Comparison of ENCODE assay signal across 16 cellular contexts in the genomic region with DNA sequence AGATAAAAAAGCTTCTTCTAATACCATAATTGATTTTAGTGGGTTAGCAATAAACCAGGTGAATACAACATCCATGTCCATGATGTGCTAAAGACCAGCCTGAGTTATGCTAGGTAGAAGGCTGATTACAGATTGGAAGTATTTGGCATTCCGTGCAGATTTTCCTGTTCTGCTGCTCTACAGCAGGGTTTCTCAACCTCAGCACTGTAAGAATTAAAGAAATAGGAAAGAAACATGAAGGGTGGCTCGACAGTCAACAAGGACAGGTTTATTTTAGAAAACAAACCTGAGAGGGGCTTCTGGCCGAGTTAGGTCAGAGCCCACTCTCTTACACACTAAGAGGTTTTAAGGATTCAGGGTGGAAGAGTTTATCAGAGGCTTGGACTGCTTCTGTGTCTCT. TPM values are rescaled to one million over a fixed set of nuclear protein-coding genes. Genes with fewer than 3 reads are reported as not detected.
DNase-seq lines count a peak whose midpoint lies in the region; ATAC-seq, FAIRE-seq and TF ChIP-seq lines count a peak whose summit lies in the region.
"Had no signal": no experiment of that assay in that cellular context is flagged by ENCODE, and none has a peak within 500 bp of the region (broad histone marks: within the 10 kb centered on the region; RNA-seq: fewer than 3 reads in every experiment).

No MANE protein-coding gene starts in this region.

- H3K27me3 ChIP-seq in HepG2 (ENCODE audit: control insufficient read depth in 1 of 2, insufficient read depth in 2 of 2, low read length in 2 of 2) (no peaks in the 10 kb centered on the region), right lobe of liver (no peaks in the 10 kb centered on the region), left lung (no peaks in the 10 kb centered on the region), thyroid gland (no peaks in the 10 kb centered on the region)
- H3K27me3 ChIP-seq: BLaER1 had no signal

- 0% methylated on average over 3 of the region's 3 CpGs for WGBS in HepG2 (ENCODE audit: low lambda C conversion rate)
- 85% methylated on average over 2 of the region's 3 CpGs for WGBS in right lobe of liver (ENCODE audit: insufficient coverage, low coverage, low lambda C conversion rate, missing lambda C conversion rate)
- WGBS in thyroid gland, 2 donors, result 42 to 44% methylated on average over 3 of the region's 3 CpGs

- in situ Hi-C loops in HepG2 (cut with HindIII; ENCODE audit: extremely low pct_ligation_motif_present, low pct_unique_long_range_greater_than_20kb), result no loop called here

- DNase-seq in HepG2 (ENCODE audit: low spot score) (no peak), right lobe of liver (no peak), left lung (no peak), thyroid gland (peak in 1 of 2 donors; percentile 12), posterior cingulate gyrus (no peak), D721Med (ENCODE audit: insufficient read length, low spot score) (no peak), NCI-H1105 (lab: John Stamatoyannopoulos, UW) (no peak)
- DNase-seq: AML-193; Caco-2; CD8-positive, alpha-beta memory T cell; GOT3; H9; KBM-7 had no signal

- TF ChIP-seq EP300 in HepG2 (IDR thresholded peaks at IDR 0.05; ENCODE audit: low read depth in 2 of 2, low read length in 2 of 2) (no peak), HepG2 (CRISPR knock-in tag; IDR thresholded peaks at IDR 0.05; ENCODE audit: borderline replicate concordance) (no peak)

- intact Hi-C loops in HepG2 (cut with micrococcal nuclease; ENCODE audit: unreplicated experiment), result no loop called here
- intact Hi-C loops in right lobe of liver (cut with DNase I), result no loop called here
- intact Hi-C loops in left lung (cut with DNase I), result no loop called here
- intact Hi-C loops in thyroid gland (cut with DNase I), result no loop called here
- intact Hi-C loops in posterior cingulate gyrus (cut with DNase I), result no loop called here

- BruUV-seq in HepG2 (replicated peaks; lab: Mats Ljungman, UMichigan), result no TSS peak

- H2AFZ ChIP-seq in HepG2 (ENCODE audit: low read length), result no peak overlapping the region

- H3K9ac ChIP-seq in HepG2 (ENCODE audit: insufficient read depth, low read depth, low read length), result no peak overlapping the region
- H3K9ac ChIP-seq: BLaER1 had no signal

- no peaks in the 10 kb centered on the region for H3K9me3 ChIP-seq in HepG2 (ENCODE audit: low read length)
- no peaks in the 10 kb centered on the region for H3K9me3 ChIP-seq in right lobe of liver
- no peaks in the 10 kb centered on the region for H3K9me3 ChIP-seq in left lung
- no peaks in the 10 kb centered on the region for H3K9me3 ChIP-seq in thyroid gland
- H3K9me3 ChIP-seq: BLaER1, Caco-2 had no signal

- H3K36me3 ChIP-seq in HepG2 (replicated peaks in 1 of 2; ENCODE audit: control insufficient read depth in 1 of 2, insufficient read depth in 2 of 2, low read length in 2 of 2) (no peaks in the 10 kb centered on the region), right lobe of liver (no peaks in the 10 kb centered on the region), left lung (no peaks in the 10 kb centered on the region), thyroid gland (no peaks in the 10 kb centered on the region)
- H3K36me3 ChIP-seq: BLaER1 had no signal

- CTCF ChIA-PET in HepG2 (lab: Yijun Ruan, JAX; ENCODE audit: low intra/inter-chr PET ratio, low total read pairs), result no interaction called here

- TF ChIP-seq CTCF in HepG2 (CRISPR knock-in tag; IDR thresholded peaks at IDR 0.05) (no peak), right lobe of liver (IDR thresholded peaks at IDR 0.05) (no peak), left lung (IDR thresholded peaks at IDR 0.05) (no peak), thyroid gland (IDR thresholded peaks at IDR 0.05) (no peak), D721Med (IDR thresholded peaks at IDR 0.05; ENCODE audit: insufficient read depth, missing control alignments) (no peak)

- no peak overlapping the region for H3K4me3 ChIP-seq in HepG2 (replicated peaks in 1 of 3; ENCODE audit: insufficient read depth in 1 of 3, low read depth in 2 of 3, low read length in 3 of 3)
- H3K4me3 ChIP-seq in right lobe of liver, result no peak overlapping the region
- no peak overlapping the region for H3K4me3 ChIP-seq in left lung
- H3K4me3 ChIP-seq in thyroid gland (replicated peaks in 1 of 3), result no peak overlapping the region
- H3K4me3 ChIP-seq: BLaER1 had no signal

- no peak overlapping the region for H3K4me2 ChIP-seq in HepG2 (ENCODE audit: low read depth, low read length)
- H3K4me2 ChIP-seq: BLaER1 had no signal

- peaks cover 9% of the 10 kb centered on the region; the same call in 1 of the 2 replicates for H3K4me1 ChIP-seq in HepG2 (ENCODE audit: insufficient read depth, low read length)
- H3K4me1 ChIP-seq in right lobe of liver, result no peaks in the 10 kb centered on the region
- no peaks in the 10 kb centered on the region for H3K4me1 ChIP-seq in left lung
- peaks cover 11 to 20% of the 10 kb centered on the region in 2 donors for H3K4me1 ChIP-seq in thyroid gland
- H3K4me1 ChIP-seq: BLaER1, Caco-2 had no signal

- no peaks in the 10 kb centered on the region for H4K20me1 ChIP-seq in HepG2 (ENCODE audit: insufficient read depth, low read length)
- H4K20me1 ChIP-seq: BLaER1 had no signal

- no peak for ATAC-seq in HepG2
- ATAC-seq in right lobe of liver, result no peak
- ATAC-seq in left lung, result peak; percentile 64

- TF ChIP-seq POLR2A in HepG2 (IDR thresholded peaks at IDR 0.05; ENCODE audit: insufficient read depth in 1 of 2, low read depth in 2 of 2, low read length in 2 of 2), result no peak
- TF ChIP-seq POLR2A in right lobe of liver (IDR thresholded peaks at IDR 0.05), result no peak
- no peak for TF ChIP-seq POLR2A in thyroid gland (IDR thresholded peaks at IDR 0.05)

- POLR2A ChIA-PET in HepG2 (lab: Yijun Ruan, JAX), result no interaction called here

- H3K79me2 ChIP-seq in HepG2 (ENCODE audit: insufficient read depth, low read length), result no peaks in the 10 kb centered on the region

- FAIRE-seq in HepG2 (lab: Jason Lieb, UNC) (no peak), D721Med (lab: Jason Lieb, UNC) (no peak)
- FAIRE-seq: GM19239 had no signal

- H3K27ac ChIP-seq in HepG2 (ENCODE audit: extremely low read length, insufficient read depth, low read length), result no peak overlapping the region
- no peak overlapping the region for H3K27ac ChIP-seq in right lobe of liver
- no peak overlapping the region for H3K27ac ChIP-seq in left lung
- peak overlapping the region; percentile 60 to 85 (median 80) for H3K27ac ChIP-seq in thyroid gland
- H3K27ac ChIP-seq: 22Rv1, BLaER1 had no signal

- TF ChIP-seq RAD21 in HepG2 (CRISPR knock-in tag; IDR thresholded peaks at IDR 0.05), result no peak

TF ChIP-seq in HepG2, 621 proteins besides CTCF, POLR2A, EP300 and RAD21:
- peak; percentile 83; the same call in 1 of the 2 replicates for TF ChIP-seq ZNF850 (CRISPR knock-in tag; conservative IDR thresholded peaks at IDR 0.05)
- no peak for TF ChIP-seq ZNF720 (CRISPR knock-in tag; IDR thresholded peaks at IDR 0.05)

RNA-seq across cellular contexts. Expression of gene ZFAND5, which starts 42.3 kb away (rescaled TPM):
- total RNA-seq in HepG2 (2016; rRNA removed; fragmentation: Illumina TruSeq; extraction: Trizol), result 41.8 and 60.2 TPM in 2 replicates
- total RNA-seq in HepG2 (2016; cell fraction: cytosol; rRNA removed; fragmentation: Illumina TruSeq; extraction: Trizol; ENCODE audit: low read depth), result 9.1 and 10.4 TPM in 2 replicates
- total RNA-seq in HepG2 (2016; cell fraction: insoluble cytoplasmic fraction; rRNA removed; fragmentation: Illumina TruSeq; extraction: Trizol), result 40.5 and 58.0 TPM in 2 replicates
- total RNA-seq in HepG2 (2016; cell fraction: membrane; rRNA removed; fragmentation: Illumina TruSeq; extraction: Trizol), result 31.7 and 31.9 TPM in 2 replicates
- 93.9 and 99.5 TPM in 2 replicates for total RNA-seq in HepG2 (2016; cell fraction: nucleus; rRNA removed; fragmentation: Illumina TruSeq; extraction: Trizol)
- 49.1 and 53.4 TPM in 2 replicates for polyA plus RNA-seq in HepG2 (2011; rRNA removed)
- 21.5 and 29.0 TPM in 2 replicates for polyA plus RNA-seq in HepG2 (2011; cell fraction: cytosol; rRNA removed)
- 64.8 and 78.1 TPM in 2 replicates for polyA plus RNA-seq in HepG2 (2011; cell fraction: nucleus; rRNA removed)
- 72.3 and 73.7 TPM in 2 replicates for polyA plus RNA-seq in HepG2 (2012)
- polyA plus RNA-seq in HepG2 (2016; cell fraction: cytosol; fragmentation: Illumina TruSeq; extraction: Trizol; ENCODE audit: low read depth), result 7.4 and 8.7 TPM in 2 replicates
- polyA plus RNA-seq in HepG2 (2016; cell fraction: insoluble cytoplasmic fraction; fragmentation: Illumina TruSeq; extraction: Trizol; ENCODE audit: low read depth), result 62.9 and 71.0 TPM in 2 replicates
- polyA plus RNA-seq in HepG2 (2016; cell fraction: membrane; fragmentation: Illumina TruSeq; extraction: Trizol; ENCODE audit: low read depth), result 16.8 and 17.5 TPM in 2 replicates
- 130 TPM in 2 replicates for polyA plus RNA-seq in HepG2 (2016; cell fraction: nucleus; fragmentation: Illumina TruSeq; extraction: Trizol; ENCODE audit: insufficient read depth, low read depth)
- polyA minus RNA-seq in HepG2 (2011; rRNA and poly(A)+ RNA removed; ENCODE audit: low replicate concordance), result 13.2 and 13.9 TPM in 2 replicates
- 32.9 and 49.2 TPM in 2 replicates for polyA minus RNA-seq in HepG2 (2011; cell fraction: cytosol; rRNA and poly(A)+ RNA removed)
- polyA minus RNA-seq in HepG2 (2011; cell fraction: nucleus; rRNA and poly(A)+ RNA removed), result 141 and 188 TPM in 2 replicates
- 100 to 1,000 TPM in 3 of 6 experiments, 10 to 100 TPM in 3; 88.4 to 119 (median 100) TPM for total RNA-seq in right lobe of liver
- 100 to 1,000 TPM; 149 to 161 TPM for total RNA-seq in left lung
- total RNA-seq in thyroid gland, result 100 to 1,000 TPM; 165 to 229 (median 211) TPM

Comparison
In these comparisons a context has a peak if more than half of its experiments do, and no peak if none do; other contexts are left out.
1. H3K27ac ChIP-seq: peak in thyroid gland (3 of 3); none in HepG2 (single experiment), right lobe of liver (0 of 3) and left lung (0 of 2).